ENCODE assay signal across 8 cellular contexts in the genomic region with DNA sequence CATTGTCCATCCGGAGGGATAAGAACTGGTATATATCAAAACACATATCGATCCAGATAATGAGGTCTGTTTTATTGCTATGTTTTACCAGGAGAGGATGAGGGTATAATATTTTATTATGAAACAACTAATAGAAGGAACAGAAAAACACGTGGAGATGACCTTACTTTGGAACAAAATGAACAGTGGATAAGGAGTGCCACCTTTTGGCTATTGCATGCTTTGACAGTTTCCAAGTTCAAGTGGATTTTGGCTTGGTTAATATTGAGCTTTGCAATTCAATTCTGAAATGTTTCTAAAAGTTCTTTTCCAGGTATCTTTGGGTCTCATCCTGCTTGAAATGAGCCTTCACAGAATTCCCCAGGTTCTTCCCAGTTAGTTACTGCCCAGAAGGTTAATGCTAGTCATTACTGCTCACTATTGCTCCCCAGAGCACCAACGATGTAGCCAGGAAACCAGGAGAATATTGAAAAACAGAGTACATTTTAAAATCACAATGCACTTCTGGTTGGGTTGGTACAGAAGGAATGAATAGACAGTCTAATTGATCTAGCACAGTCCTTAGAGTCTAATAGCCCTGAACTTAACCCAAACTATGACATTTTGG. TPM values are rescaled to one million over a fixed set of nuclear protein-coding genes. Genes with fewer than 3 reads are reported as not detected.
DNase-seq lines count a peak whose midpoint lies in the region; ATAC-seq and TF ChIP-seq lines count a peak whose summit lies in the region.

No MANE protein-coding gene starts in this region.

- H3K4me1 ChIP-seq in tibial artery, result no peaks in the 10 kb centered on the region

- no peaks in the 10 kb centered on the region for H3K36me3 ChIP-seq in tibial artery

- H3K27me3 ChIP-seq in tibial artery, result no peaks in the 10 kb centered on the region

- TF ChIP-seq CTCF in tibial artery (IDR thresholded peaks at IDR 0.05), result peak; percentile 39 to 41

- no peaks in the 10 kb centered on the region for H3K9me3 ChIP-seq in tibial artery

- peak; percentile 59 for ATAC-seq in Right ventricle myocardium inferior
- peak; percentile 63 for ATAC-seq in HG03469 (IDR thresholded peaks at IDR 0.05; ENCODE audit: unreplicated experiment)

- DNase-seq in Right ventricle myocardium inferior (ENCODE audit: missing footprints), result no peak
- DNase-seq in cardiac septum (ENCODE audit: low spot score), result no peak
- peak; percentile 49 for DNase-seq in RKO (ENCODE audit: low spot score)
- peak; percentile 66 for DNase-seq in fibroblast of the conjunctiva (ENCODE audit: low read depth)
- no peak for DNase-seq in tibial artery
- DNase-seq in KG1 (lab: John Stamatoyannopoulos, UW), result no peak
- DNase-seq in hepatic stellate cell (ENCODE audit: low spot score), result no peak

- H3K4me3 ChIP-seq in tibial artery, result no peak overlapping the region

- no peak overlapping the region for H3K27ac ChIP-seq in tibial artery

- intact Hi-C loops in Right ventricle myocardium inferior (cut with DNase I), result loop anchor here (5.0 to 10.0 kb wide), 2 partner anchors 343 to 1235 kb away; no protein-coding TSS in a partner anchor
- intact Hi-C loops in cardiac septum (cut with DNase I), result loop anchor here (5.0 to 10.0 kb wide), 4 partner anchors 95 to 1235 kb away; no protein-coding TSS in a partner anchor
- intact Hi-C loops in tibial artery (cut with DNase I; ENCODE audit: low total_unique reads), result no loop called here

RNA-seq across cellular contexts. Expression of a gene that starts 45.5 kb away (rescaled TPM):
- 1.5 TPM for total RNA-seq in Right ventricle myocardium inferior
- total RNA-seq in cardiac septum, result 0.35 TPM

Comparison
In these comparisons a context has a peak if more than half of its experiments do, and no peak if none do; other contexts are left out.
1. DNase-seq: peak in RKO (single experiment) and fibroblast of the conjunctiva (single experiment); none in Right ventricle myocardium inferior (single experiment), cardiac septum (single experiment), tibial artery (0 of 2), KG1 (single experiment) and hepatic stellate cell (single experiment).